Comparison of ENCODE assay signal across 8 cellular contexts in the genomic region with DNA sequence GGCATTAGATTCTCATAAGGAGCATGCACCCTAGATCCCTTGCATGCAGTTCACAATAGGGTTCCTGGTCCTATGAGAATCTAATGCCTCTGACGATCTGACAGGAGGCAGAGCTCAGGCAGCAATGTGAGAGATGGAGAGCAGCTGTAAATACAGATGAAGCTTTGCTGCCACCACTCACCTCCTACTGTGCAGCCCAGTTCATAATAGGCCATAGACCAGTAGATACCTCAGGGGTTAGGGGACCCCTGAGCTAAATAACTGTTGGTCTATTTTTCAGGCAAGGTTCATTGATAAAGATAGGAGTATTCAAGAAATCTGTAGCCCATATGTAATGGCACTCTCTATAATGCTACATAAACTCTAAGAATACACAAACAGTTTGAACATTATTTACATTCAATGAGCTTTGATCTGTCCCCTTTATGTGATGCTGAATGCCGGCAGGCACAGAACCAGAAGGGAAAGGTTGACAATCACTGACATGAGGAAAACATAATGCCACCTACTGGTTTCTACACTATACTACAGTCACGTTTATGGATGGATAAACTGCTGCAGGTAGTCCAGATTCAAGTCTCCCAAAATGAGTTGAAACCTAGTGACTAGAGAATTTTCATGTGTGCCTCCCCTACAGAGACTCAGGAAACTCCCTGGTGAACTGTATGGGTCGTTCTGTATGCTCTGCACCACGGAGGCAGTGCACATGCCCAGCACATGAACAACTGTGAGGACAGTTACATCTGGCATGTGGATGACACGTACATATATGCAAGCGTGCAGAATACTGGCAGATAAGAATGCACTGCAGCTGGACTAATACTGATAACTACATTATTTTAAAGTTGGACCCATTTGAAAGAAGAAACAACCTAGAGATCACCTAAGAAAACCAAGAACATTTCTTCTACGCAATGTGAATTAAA.
DNase-seq lines count a peak whose midpoint lies in the region; ATAC-seq and TF ChIP-seq lines count a peak whose summit lies in the region.

No MANE protein-coding gene starts in this region.

- WGBS in mesendoderm (ENCODE audit: extremely low coverage, insufficient coverage, low lambda C conversion rate) = no CpG with 5 or more reads among the region's 8 CpGs

- H3K4me3 ChIP-seq in colonic mucosa (no peak overlapping the region), mesendoderm (ENCODE audit: low read length) (no peak overlapping the region)

- no peaks in the 10 kb centered on the region for H3K27me3 ChIP-seq in colonic mucosa
- H3K27me3 ChIP-seq in mesendoderm (ENCODE audit: insufficient read depth, low read length, poor library complexity) = no peaks in the 10 kb centered on the region

- no peaks in the 10 kb centered on the region for H3K79me1 ChIP-seq in mesendoderm (ENCODE audit: low read length)

- no peaks in the 10 kb centered on the region for H3K79me2 ChIP-seq in mesendoderm (ENCODE audit: control insufficient read depth, insufficient read depth, low read length)

- H2BK15ac ChIP-seq in mesendoderm (replicated peaks; ENCODE audit: low read depth) = no peak overlapping the region

- H3K4ac ChIP-seq in mesendoderm (ENCODE audit: low read depth, low read length) = no peak overlapping the region

- no peak overlapping the region for H2AK5ac ChIP-seq in mesendoderm (ENCODE audit: low read length)

- no peak overlapping the region for H3K18ac ChIP-seq in mesendoderm (ENCODE audit: low read length)

- DNase-seq in DMS53 (lab: John Stamatoyannopoulos, UW) (peak; percentile 76), NCI-H82 (lab: John Stamatoyannopoulos, UW) (peak; percentile 73), colonic mucosa (no peak), mesendoderm (peak; percentile 41)
- no peak for DNase-seq in stimulated activated CD4-positive, alpha-beta T cell treated with anti-CD3 and anti-CD28 coated beads, Interleukin-12 subunit alpha, Interleukin-12 subunit beta, amount 100 ng/mL, for 4 hours

- no peak overlapping the region for H3K56ac ChIP-seq in mesendoderm (ENCODE audit: low read length)

- H3K4me1 ChIP-seq in colonic mucosa (no peaks in the 10 kb centered on the region), mesendoderm (ENCODE audit: control insufficient read depth, low read depth, low read length) (no peaks in the 10 kb centered on the region)

- H4K5ac ChIP-seq in mesendoderm (ENCODE audit: low read length) = no peak overlapping the region

- no peak overlapping the region for H3K9ac ChIP-seq in colonic mucosa (ENCODE audit: low read depth in 2 of 2, low read length in 2 of 2)
- no peak overlapping the region for H3K9ac ChIP-seq in mesendoderm (ENCODE audit: low read length)

- H3K23ac ChIP-seq in mesendoderm (ENCODE audit: low read length) = no peak overlapping the region

- no peak overlapping the region for H2BK5ac ChIP-seq in mesendoderm (ENCODE audit: low read length)

- peak; percentile 36 for TF ChIP-seq CTCF in colonic mucosa (IDR thresholded peaks at IDR 0.05)

- ATAC-seq in GM19351 (IDR thresholded peaks at IDR 0.05; ENCODE audit: unreplicated experiment) (peak; percentile 95), HG03439 (IDR thresholded peaks at IDR 0.05; ENCODE audit: unreplicated experiment) (peak; percentile 79), GM21360 (IDR thresholded peaks at IDR 0.05; ENCODE audit: unreplicated experiment) (no peak)

- no peak overlapping the region for H3K4me2 ChIP-seq in mesendoderm (ENCODE audit: low read length)

- intact Hi-C loops in colonic mucosa (cut with DNase I) = no loop called here

- H4K8ac ChIP-seq in mesendoderm (ENCODE audit: low read depth, low read length) = no peak overlapping the region

- H3K36me3 ChIP-seq in colonic mucosa (no peaks in the 10 kb centered on the region), mesendoderm (ENCODE audit: control insufficient read depth, insufficient read depth, low read length) (no peaks in the 10 kb centered on the region)

- H3K9me3 ChIP-seq in colonic mucosa = no peaks in the 10 kb centered on the region

- H3K27ac ChIP-seq in colonic mucosa (no peak overlapping the region), mesendoderm (ENCODE audit: low read depth, low read length) (no peak overlapping the region)

- H2BK120ac ChIP-seq in mesendoderm (ENCODE audit: low read depth, low read length) = no peak overlapping the region

Comparison
In these comparisons a context has a peak if more than half of its experiments do, and no peak if none do; other contexts are left out.
1. DNase-seq: peak in DMS53 (single experiment), NCI-H82 (single experiment) and mesendoderm (single experiment); none in colonic mucosa (single experiment) and stimulated activated CD4-positive, alpha-beta T cell treated with anti-CD3 and anti-CD28 coated beads, Interleukin-12 subunit alpha, Interleukin-12 subunit beta, amount 100 ng/mL, for 4 hours (single experiment).